ENCODE assay signal across 18 cellular contexts in genomic region chrX:65924938-65925507, GRCh38.
DNase-seq lines count a peak whose midpoint lies in the region; ATAC-seq, FAIRE-seq and TF ChIP-seq lines count a peak whose summit lies in the region.
"Had no signal": no experiment of that assay in that cellular context is flagged by ENCODE, and none has a peak within 500 bp of the region (broad histone marks: within the 10 kb centered on the region; RNA-seq: fewer than 3 reads in every experiment).

No MANE protein-coding gene starts in this region.

- no peaks in the 10 kb centered on the region for H3K27me3 Mint-ChIP-seq in stimulated activated naive CD8-positive, alpha-beta T cell treated with anti-CD3 and anti-CD28 coated beads, Interleukin-15, Interleukin-2, amounts not matched to agents 100 ng/mL and 50 ng/mL, for 24 hours
- no peaks in the 10 kb centered on the region for H3K27me3 Mint-ChIP-seq in T-helper 17 cell
- no peaks in the 10 kb centered on the region for H3K27me3 Mint-ChIP-seq in progenitor cell of endocrine pancreas

- H3K4me3 Mint-ChIP-seq in stimulated activated naive CD8-positive, alpha-beta T cell treated with anti-CD3 and anti-CD28 coated beads, Interleukin-15, Interleukin-2, amounts not matched to agents 100 ng/mL and 50 ng/mL, for 24 hours = peak overlapping the region; percentile 48
- peak overlapping the region; percentile 33 for H3K4me3 Mint-ChIP-seq in T-helper 17 cell
- no peak overlapping the region for H3K4me3 Mint-ChIP-seq in progenitor cell of endocrine pancreas (ENCODE audit: low read depth)
- H3K4me3 Mint-ChIP-seq: mesothelial cell of epicardium, WTC11 had no signal

- no peak for ATAC-seq in stimulated activated naive CD8-positive, alpha-beta T cell treated with anti-CD3 and anti-CD28 coated beads, Interleukin-15, Interleukin-2, amounts not matched to agents 100 U/mL and 50 U/mL, for 24 hours
- no peak for ATAC-seq in T-helper 17 cell
- ATAC-seq: upper lobe of right lung, WTC11 had no signal

- no peak for DNase-seq in stimulated activated naive CD8-positive, alpha-beta T cell treated with anti-CD3 and anti-CD28 coated beads, Interleukin-15, Interleukin-2, amounts not matched to agents 100 U/mL and 50 U/mL, for 24 hours
- DNase-seq in T-helper 17 cell (no peak), epithelial cell of esophagus (ENCODE audit: low read depth) (peak; percentile 84), DMS53 (lab: John Stamatoyannopoulos, UW) (no peak), H54 (ENCODE audit: insufficient read length, low spot score) (no peak), GM20000 (ENCODE audit: low spot score) (no peak), progenitor cell of endocrine pancreas (ENCODE audit: low spot score, unreplicated experiment) (no peak)
- DNase-seq: cerebellar nuclear complex; MM.1S; NCI-H345; sigmoid colon; stimulated activated CD4-positive, alpha-beta T cell treated with anti-CD3 and anti-CD28 coated beads, Interleukin-2, amount 100 ng/mL, for 48 hours; upper lobe of right lung had no signal

- peaks cover 7% of the 10 kb centered on the region for H3K36me3 Mint-ChIP-seq in stimulated activated naive CD8-positive, alpha-beta T cell treated with anti-CD3 and anti-CD28 coated beads, Interleukin-15, Interleukin-2, amounts not matched to agents 100 ng/mL and 50 ng/mL, for 24 hours (ENCODE audit: low read depth)
- H3K36me3 Mint-ChIP-seq in T-helper 17 cell (ENCODE audit: low read depth) = peaks cover 4% of the 10 kb centered on the region
- no peaks in the 10 kb centered on the region for H3K36me3 Mint-ChIP-seq in progenitor cell of endocrine pancreas (ENCODE audit: insufficient read depth)
- H3K36me3 Mint-ChIP-seq: mesothelial cell of epicardium, WTC11 had no signal

- H3K4me1 Mint-ChIP-seq in stimulated activated naive CD8-positive, alpha-beta T cell treated with anti-CD3 and anti-CD28 coated beads, Interleukin-15, Interleukin-2, amounts not matched to agents 100 ng/mL and 50 ng/mL, for 24 hours (ENCODE audit: low read depth) = peaks cover 63% of the 10 kb centered on the region
- H3K4me1 Mint-ChIP-seq in T-helper 17 cell = peaks cover 30% of the 10 kb centered on the region
- no peaks in the 10 kb centered on the region for H3K4me1 Mint-ChIP-seq in progenitor cell of endocrine pancreas (ENCODE audit: low read depth)

- FAIRE-seq in H54 (lab: Jason Lieb, UNC) = no peak
- FAIRE-seq: D721Med, HTR-8/SVneo had no signal

- H3K9me3 ChIP-seq in T-helper 17 cell (ENCODE audit: control insufficient read depth, low read length, poor library complexity, severe bottlenecking) = no peaks in the 10 kb centered on the region
- H3K9me3 ChIP-seq: sigmoid colon, upper lobe of right lung had no signal

- H3K9me3 Mint-ChIP-seq in stimulated activated naive CD8-positive, alpha-beta T cell treated with anti-CD3 and anti-CD28 coated beads, Interleukin-15, Interleukin-2, amounts not matched to agents 100 ng/mL and 50 ng/mL, for 24 hours = peaks cover 5% of the 10 kb centered on the region
- H3K9me3 Mint-ChIP-seq in progenitor cell of endocrine pancreas (ENCODE audit: low read depth) = peaks cover 24% of the 10 kb centered on the region

- H3K4me3 ChIP-seq in epithelial cell of esophagus (ENCODE audit: low read length) = no peak overlapping the region
- H3K4me3 ChIP-seq: sigmoid colon, upper lobe of right lung had no signal

- peak overlapping the region; percentile 84 for H3K27ac Mint-ChIP-seq in stimulated activated naive CD8-positive, alpha-beta T cell treated with anti-CD3 and anti-CD28 coated beads, Interleukin-15, Interleukin-2, amounts not matched to agents 100 ng/mL and 50 ng/mL, for 24 hours
- H3K27ac Mint-ChIP-seq in T-helper 17 cell (peak overlapping the region; percentile 83), progenitor cell of endocrine pancreas (no peak overlapping the region)
- H3K27ac Mint-ChIP-seq: mesothelial cell of epicardium, WTC11 had no signal

- TF ChIP-seq CTCF in epithelial cell of esophagus (IDR thresholded peaks at IDR 0.05; ENCODE audit: insufficient read depth, low read depth, low read length, missing control alignments) (no peak), GM20000 (IDR thresholded peaks at IDR 0.05; ENCODE audit: extremely low read depth, missing control alignments) (no peak), progenitor cell of endocrine pancreas (IDR thresholded peaks at IDR 0.05; ENCODE audit: unreplicated experiment) (no peak)

- no peak for TF ChIP-seq POLR2A in H54 (IDR thresholded peaks at IDR 0.05; ENCODE audit: low read depth, low read length)
